In the genomic region with DNA sequence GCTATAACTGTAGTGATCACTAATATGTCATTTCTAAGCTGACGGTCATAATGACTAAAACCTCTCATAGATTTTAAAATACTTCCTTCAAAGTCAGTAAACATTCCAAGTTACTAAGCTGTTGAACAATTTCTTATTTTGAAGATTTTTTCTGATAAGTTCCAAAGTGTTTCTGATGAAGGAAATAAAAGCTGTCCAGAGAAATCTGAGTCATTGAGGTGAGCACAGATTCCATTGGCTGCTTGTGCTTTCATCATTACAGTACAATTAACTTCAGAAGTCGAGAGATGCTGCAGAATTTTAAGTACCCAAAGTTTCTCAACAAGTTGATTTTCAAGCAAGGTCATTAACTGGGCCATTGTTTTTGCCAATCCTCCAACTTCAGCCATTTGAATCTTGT, we compare ENCODE assay signal across 12 cellular contexts. TPM values are rescaled to one million over a fixed set of nuclear protein-coding genes. Genes with fewer than 3 reads are reported as not detected.
DNase-seq lines count a peak whose midpoint lies in the region; ATAC-seq and TF ChIP-seq lines count a peak whose summit lies in the region.
"Had no signal": no experiment of that assay in that cellular context is flagged by ENCODE, and none has a peak within 500 bp of the region (broad histone marks: within the 10 kb centered on the region; RNA-seq: fewer than 3 reads in every experiment).

No MANE protein-coding gene starts in this region.

- peaks cover 76 to 93% (median 86%) of the 10 kb centered on the region in 3 donors for H3K4me1 Mint-ChIP-seq in CD8-positive, alpha-beta memory T cell
- H3K4me1 Mint-ChIP-seq in naive thymus-derived CD4-positive, alpha-beta T cell: peaks cover 53 to 94% (median 82%) of the 10 kb centered on the region in 7 donors

- H3K9me3 Mint-ChIP-seq in CD8-positive, alpha-beta memory T cell: no peaks in the 10 kb centered on the region
- peaks cover 0 to 2% (median 0%) of the 10 kb centered on the region in 11 donors for H3K9me3 Mint-ChIP-seq in naive thymus-derived CD4-positive, alpha-beta T cell

- in situ Hi-C loops in transverse colon (cut with MboI; ENCODE audit: low pct_ligation_motif_present in 1 of 4, low pct_unique_long_range_greater_than_20kb in 1 of 4, low sequenced_read_pairs in 3 of 4): no loop called here

- H3K27ac ChIP-seq in CD8-positive, alpha-beta memory T cell (ENCODE audit: low read depth, low read length): no peak overlapping the region
- H3K27ac ChIP-seq in KOPT-K1 (ENCODE audit: low read depth, low read length, poor library complexity, severe bottlenecking) (peak overlapping the region; percentile 76), transverse colon (peak overlapping the region in 2 of 4 donors; percentile 48 to 60)
- H3K27ac ChIP-seq in naive thymus-derived CD4-positive, alpha-beta T cell (ENCODE audit: low read depth, low read length): peak overlapping the region; percentile 80

- TF ChIP-seq EP300 in transverse colon (IDR thresholded peaks at IDR 0.05; ENCODE audit: low read depth): no peak

- ATAC-seq in naive thymus-derived CD4-positive, alpha-beta T cell: no peak
- ATAC-seq in GM19395 (IDR thresholded peaks at IDR 0.05; ENCODE audit: unreplicated experiment): no peak
- ATAC-seq in GM21576 (IDR thresholded peaks at IDR 0.05; ENCODE audit: unreplicated experiment): no peak

- CTCF ChIA-PET in CD8-positive, alpha-beta memory T cell (lab: Charles Lee): interaction anchor here (0.9 to 1.9 kb wide), 4 partner anchors 10 to 49 kb away, joined by 3 to 6 read pairs (median 4); no protein-coding TSS in a partner anchor
- CTCF ChIA-PET in naive thymus-derived CD4-positive, alpha-beta T cell (lab: Charles Lee): no interaction called here

- intact Hi-C loops in naive thymus-derived CD4-positive, alpha-beta T cell (cut with micrococcal nuclease): no loop called here
- intact Hi-C loops in transverse colon (cut with DNase I; ENCODE audit: low total_unique reads): no loop called here

- H3K27me3 Mint-ChIP-seq in CD8-positive, alpha-beta memory T cell: no peaks in the 10 kb centered on the region
- H3K27me3 Mint-ChIP-seq in naive thymus-derived CD4-positive, alpha-beta T cell: no peaks in the 10 kb centered on the region

- POLR2A ChIA-PET in CD8-positive, alpha-beta memory T cell (lab: Charles Lee): interaction anchor here (1.2 to 1.6 kb wide), 2 partner anchors 21 to 24 kb away, joined by 4 read pairs; a partner anchor contains a TSS
- POLR2A ChIA-PET in naive thymus-derived CD4-positive, alpha-beta T cell (lab: Charles Lee): interaction anchor here (0.6 to 13.1 kb wide), 7 partner anchors 9 to 32 kb away, joined by 3 to 182 read pairs (median 5); a partner anchor contains a TSS

- 78 to 79% methylated on average over 2 of the region's 2 CpGs for WGBS in transverse colon (ENCODE audit: low coverage in 1 of 2), 2 donors

- H3K36me3 ChIP-seq in CD8-positive, alpha-beta memory T cell (ENCODE audit: insufficient read depth, low read length): peaks cover 17% of the 10 kb centered on the region
- H3K36me3 ChIP-seq in KOPT-K1 (ENCODE audit: insufficient read depth, low read length): peaks cover 5% of the 10 kb centered on the region
- H3K36me3 ChIP-seq in naive thymus-derived CD4-positive, alpha-beta T cell (ENCODE audit: control insufficient read depth in 2 of 3, insufficient read depth in 3 of 3, low read length in 3 of 3): peaks cover 13 to 18% (median 14%) of the 10 kb centered on the region in 3 experiments
- H3K36me3 ChIP-seq in transverse colon: peaks cover 0 to 4% (median 0%) of the 10 kb centered on the region in 4 donors

- no peaks in the 10 kb centered on the region for H3K9me3 ChIP-seq in CD8-positive, alpha-beta memory T cell (ENCODE audit: low read length)
- H3K9me3 ChIP-seq in KOPT-K1 (ENCODE audit: insufficient read depth, low read length, poor library complexity, severe bottlenecking): no peaks in the 10 kb centered on the region
- no peaks in the 10 kb centered on the region for H3K9me3 ChIP-seq in naive thymus-derived CD4-positive, alpha-beta T cell (ENCODE audit: control insufficient read depth in 2 of 3, low read length in 3 of 3)
- H3K9me3 ChIP-seq in transverse colon: no peaks in the 10 kb centered on the region

- H3K4me3 ChIP-seq in CD8-positive, alpha-beta memory T cell (ENCODE audit: low read length): peak overlapping the region; percentile 11
- H3K4me3 ChIP-seq in naive thymus-derived CD4-positive, alpha-beta T cell (ENCODE audit: low read length): peak overlapping the region; percentile 24
- no peak overlapping the region for H3K4me3 ChIP-seq in transverse colon

- TF ChIP-seq POLR2A in transverse colon (IDR thresholded peaks at IDR 0.05): no peak

- peaks cover 92% of the 10 kb centered on the region for H3K4me1 ChIP-seq in CD8-positive, alpha-beta memory T cell (ENCODE audit: insufficient read depth, low read length)
- H3K4me1 ChIP-seq in naive thymus-derived CD4-positive, alpha-beta T cell (ENCODE audit: control insufficient read depth in 2 of 2, insufficient read depth in 2 of 2, low read length in 2 of 2): peaks cover 81 to 83% of the 10 kb centered on the region in 2 donors
- peaks cover 0 to 20% (median 4%) of the 10 kb centered on the region in 4 donors for H3K4me1 ChIP-seq in transverse colon

- DNase-seq in CD8-positive, alpha-beta memory T cell: no peak
- DNase-seq in amniotic epithelial cell (ENCODE audit: low read depth) (peak; percentile 75), transverse colon (no peak)
- no peak for DNase-seq in naive thymus-derived CD4-positive, alpha-beta T cell
- DNase-seq: amniotic stem cell; kidney; NCI-H1092 treated with DMSO at 0.1 percent for 48 hours; NK-92 treated with Interleukin-12 subunit alpha and Interleukin-12 subunit beta, amount 100 ng/mL, for 24 hours had no signal

- peak overlapping the region; percentile 48 to 97 (median 91) for H3K27ac Mint-ChIP-seq in CD8-positive, alpha-beta memory T cell
- H3K27ac Mint-ChIP-seq in naive thymus-derived CD4-positive, alpha-beta T cell: peak overlapping the region; percentile 88 to 98 (median 94)

- H3K4me3 Mint-ChIP-seq in CD8-positive, alpha-beta memory T cell: peak overlapping the region; percentile 51 to 87 (median 67)
- peak overlapping the region in 9 of 10 donors; percentile 36 to 87 (median 72) for H3K4me3 Mint-ChIP-seq in naive thymus-derived CD4-positive, alpha-beta T cell

- peaks cover 16 to 45% (median 19%) of the 10 kb centered on the region in 3 donors for H3K36me3 Mint-ChIP-seq in CD8-positive, alpha-beta memory T cell
- peaks cover 10 to 41% (median 34%) of the 10 kb centered on the region in 5 donors for H3K36me3 Mint-ChIP-seq in naive thymus-derived CD4-positive, alpha-beta T cell

- TF ChIP-seq CTCF in transverse colon (IDR thresholded peaks at IDR 0.05): no peak

- no peaks in the 10 kb centered on the region for H3K27me3 ChIP-seq in CD8-positive, alpha-beta memory T cell (ENCODE audit: insufficient read depth, low read length, poor library complexity, severe bottlenecking)
- H3K27me3 ChIP-seq in naive thymus-derived CD4-positive, alpha-beta T cell (ENCODE audit: control insufficient read depth in 2 of 2, insufficient read depth in 2 of 2, low read length in 2 of 2): no peaks in the 10 kb centered on the region
- no peaks in the 10 kb centered on the region for H3K27me3 ChIP-seq in transverse colon

RNA-seq across cellular contexts. Expression of a gene that starts 23.9 kb away (rescaled TPM):
- total RNA-seq in CD8-positive, alpha-beta memory T cell: 100 to 1,000 TPM; 173 to 178 TPM
- polyA plus RNA-seq in CD8-positive, alpha-beta memory T cell: 165 TPM
- total RNA-seq in naive thymus-derived CD4-positive, alpha-beta T cell: 100 to 1,000 TPM; 380 to 615 (median 394) TPM
- polyA plus RNA-seq in naive thymus-derived CD4-positive, alpha-beta T cell: 100 to 1,000 TPM in 1 of 2 donors, 10 to 100 TPM in 1; 76.0 to 122 TPM
- total RNA-seq in transverse colon: 100 to 1,000 TPM in 1 of 4 donors, 10 to 100 TPM in 3; 59.4 to 171 (median 73.6) TPM

RNA-seq across cellular contexts. Expression of a gene that starts 51.5 kb away (rescaled TPM):
- total RNA-seq in CD8-positive, alpha-beta memory T cell: not detected
- not detected for polyA plus RNA-seq in CD8-positive, alpha-beta memory T cell
- not detected for total RNA-seq in naive thymus-derived CD4-positive, alpha-beta T cell
- polyA plus RNA-seq in naive thymus-derived CD4-positive, alpha-beta T cell: under 1 TPM; 0.17 to 0.25 TPM
- total RNA-seq in transverse colon: under 1 TPM in 1 of 4 donors, not detected in 3; 0.55 TPM
- total RNA-seq: epithelial cell of proximal tubule had no signal

Comparison
In these comparisons a context has a peak if more than half of its experiments do, and no peak if none do; other contexts are left out.
1. H3K4me3 ChIP-seq: peak in CD8-positive, alpha-beta memory T cell (single experiment) and naive thymus-derived CD4-positive, alpha-beta T cell (single experiment); none in transverse colon (0 of 4).